17 cellular contexts compared by ENCODE assay signal in the genomic region with DNA sequence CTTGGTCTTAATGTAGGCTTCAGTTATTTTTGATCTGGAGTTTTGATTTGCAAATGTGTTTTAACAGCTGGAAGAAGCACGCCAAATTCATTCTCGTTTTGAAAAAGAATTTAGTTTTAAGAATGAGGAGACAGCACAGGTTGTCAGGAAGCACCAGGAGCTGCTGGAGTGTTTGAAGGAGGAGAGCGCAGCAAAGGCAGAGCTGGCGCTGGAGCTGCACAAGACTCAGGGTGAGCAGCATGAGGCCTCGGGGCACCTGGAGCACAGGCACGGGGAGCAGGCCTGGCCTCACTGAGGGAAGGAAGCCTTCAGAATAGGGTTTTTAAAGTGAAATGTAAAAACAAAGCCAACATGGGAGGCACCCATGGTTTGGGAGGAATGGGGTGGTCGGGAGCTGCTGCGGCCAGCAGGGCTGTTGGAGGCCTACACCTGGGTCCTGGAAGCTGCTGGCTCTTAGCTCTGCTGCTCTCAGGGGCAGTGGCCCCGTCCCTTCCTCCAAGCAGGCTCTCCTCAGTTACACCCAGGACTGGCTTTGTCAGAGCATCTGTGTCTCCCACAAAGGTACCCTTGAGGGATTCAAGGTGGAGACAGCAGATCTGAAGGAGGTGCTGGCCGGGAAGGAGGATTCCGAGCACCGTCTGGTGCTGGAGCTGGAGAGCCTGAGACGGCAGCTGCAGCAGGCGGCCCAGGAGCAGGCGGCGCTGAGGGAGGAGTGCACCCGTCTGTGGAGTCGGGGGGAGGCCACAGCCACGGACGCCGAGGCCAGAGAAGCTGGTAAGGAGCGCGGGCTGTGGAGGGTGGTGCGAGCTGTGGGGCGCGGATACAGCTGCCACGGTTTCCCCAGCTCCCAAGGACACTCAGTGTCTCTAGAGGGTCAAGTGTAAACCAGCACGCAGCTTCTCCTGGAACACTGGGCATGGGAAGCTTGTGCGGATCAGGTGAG.
DNase-seq lines count a peak whose midpoint lies in the region; ATAC-seq and TF ChIP-seq lines count a peak whose summit lies in the region.
"Had no signal": no experiment of that assay in that cellular context is flagged by ENCODE, and none has a peak within 500 bp of the region (broad histone marks: within the 10 kb centered on the region; RNA-seq: fewer than 3 reads in every experiment).

No MANE protein-coding gene starts in this region.

- H3K4me1 Mint-ChIP-seq in natural killer cell, result peaks cover 25% of the 10 kb centered on the region in 2 donors
- H3K4me1 Mint-ChIP-seq in natural killer cell treated with Interleukin-12 subunit alpha and Interleukin-12 subunit beta and Interleukin-15 and Interleukin-18, amount 100 ng/mL, for 72 hours (ENCODE audit: low read depth in 2 of 2), result peaks cover 0 to 17% of the 10 kb centered on the region in 2 donors
- no peaks in the 10 kb centered on the region for H3K4me1 Mint-ChIP-seq in endodermal cell
- H3K4me1 Mint-ChIP-seq in progenitor cell of endocrine pancreas (ENCODE audit: low read depth), result peaks cover 15% of the 10 kb centered on the region

- intact Hi-C loops in natural killer cell (cut with micrococcal nuclease), result no loop called here

- no peaks in the 10 kb centered on the region for H3K9me3 ChIP-seq in endodermal cell (ENCODE audit: control insufficient read depth, low read length)
- H3K9me3 ChIP-seq: A549; BLaER1 treated with 17β-estradiol and CSF1 and Interleukin-3, amounts not matched to agents 10 nM and 100 nM had no signal

- TF ChIP-seq CTCF in natural killer cell (IDR thresholded peaks at IDR 0.05) (no peak), endodermal cell (conservative IDR thresholded peaks at IDR 0.05) (no peak), progenitor cell of endocrine pancreas (IDR thresholded peaks at IDR 0.05; ENCODE audit: unreplicated experiment) (no peak)

- H3K27ac Mint-ChIP-seq in natural killer cell (peak overlapping the region; percentile 11 to 40), endodermal cell (peak overlapping the region; percentile 70), progenitor cell of endocrine pancreas (peak overlapping the region; percentile 86)
- H3K27ac Mint-ChIP-seq in natural killer cell treated with Interleukin-12 subunit alpha and Interleukin-12 subunit beta and Interleukin-15 and Interleukin-18, amount 100 ng/mL, for 72 hours, result peak overlapping the region in 1 of 2 donors; percentile 69

- H3K4me3 Mint-ChIP-seq in natural killer cell (no peak overlapping the region), endodermal cell (no peak overlapping the region), progenitor cell of endocrine pancreas (ENCODE audit: low read depth) (no peak overlapping the region)
- no peak overlapping the region for H3K4me3 Mint-ChIP-seq in natural killer cell treated with Interleukin-12 subunit alpha and Interleukin-12 subunit beta and Interleukin-15 and Interleukin-18, amount 100 ng/mL, for 72 hours

- no peak overlapping the region for H3K4me3 ChIP-seq in endodermal cell (ENCODE audit: low read length)
- H3K4me3 ChIP-seq: A549; BLaER1 treated with 17β-estradiol and CSF1 and Interleukin-3, amounts not matched to agents 10 nM and 100 nM; PC-9 had no signal

- H3K36me3 Mint-ChIP-seq in natural killer cell (no peaks in the 10 kb centered on the region), endodermal cell (ENCODE audit: low read depth) (peaks cover 46% of the 10 kb centered on the region), progenitor cell of endocrine pancreas (ENCODE audit: insufficient read depth) (peaks cover 14% of the 10 kb centered on the region)
- no peaks in the 10 kb centered on the region for H3K36me3 Mint-ChIP-seq in natural killer cell treated with Interleukin-12 subunit alpha and Interleukin-12 subunit beta and Interleukin-15 and Interleukin-18, amount 100 ng/mL, for 72 hours

- H3K4me1 ChIP-seq in endodermal cell (ENCODE audit: control insufficient read depth, insufficient read depth, low read length), result no peaks in the 10 kb centered on the region
- H3K4me1 ChIP-seq: A549 had no signal

- H3K9me3 Mint-ChIP-seq in natural killer cell (no peaks in the 10 kb centered on the region), endodermal cell (no peaks in the 10 kb centered on the region), progenitor cell of endocrine pancreas (ENCODE audit: low read depth) (no peaks in the 10 kb centered on the region)
- H3K9me3 Mint-ChIP-seq in natural killer cell treated with Interleukin-12 subunit alpha and Interleukin-12 subunit beta and Interleukin-15 and Interleukin-18, amount 100 ng/mL, for 72 hours, result no peaks in the 10 kb centered on the region

- H3K9ac ChIP-seq in endodermal cell (ENCODE audit: extremely low read depth, low read length, poor library complexity, severe bottlenecking), result no peak overlapping the region

- DNase-seq in natural killer cell (no peak), endodermal cell (no peak), progenitor cell of endocrine pancreas (ENCODE audit: low spot score, unreplicated experiment) (no peak), ecto neural progenitor cell (ENCODE audit: low spot score) (no peak)
- DNase-seq in natural killer cell treated with Interleukin-12 subunit alpha and Interleukin-12 subunit beta and Interleukin-15 and Interleukin-18, amount 100 ng/mL, for 72 hours (ENCODE audit: low spot score), result no peak
- DNase-seq: DMS79 treated with DMSO at 0.1 percent for 48 hours, GOT3, Kasumi-1, NCI-H1105, NCI-H1694, NCI-H510A treated with DMSO at 0.1 percent for 48 hours, NCI-H82, PC-9 had no signal

- 93 to 97% methylated on average over 19 to 29 of the region's 29 CpGs for WGBS in endodermal cell (ENCODE audit: insufficient coverage in 1 of 2, insufficient read length in 1 of 2), 2 experiments

- ATAC-seq in natural killer cell (no peak), SK-N-SH treated with all-trans-retinoic acid at 6 μM for 48 hours (no peak), GM18511 (IDR thresholded peaks at IDR 0.05; ENCODE audit: unreplicated experiment) (no peak)
- ATAC-seq in natural killer cell treated with Interleukin-12 subunit alpha and Interleukin-12 subunit beta and Interleukin-15 and Interleukin-18, amount 100 ng/mL, for 72 hours, result no peak
- ATAC-seq: A549 had no signal

- H3K27me3 ChIP-seq in endodermal cell (ENCODE audit: control insufficient read depth, insufficient read depth, low read length, poor library complexity, severe bottlenecking), result no peaks in the 10 kb centered on the region
- H3K27me3 ChIP-seq: BLaER1 treated with 17β-estradiol and CSF1 and Interleukin-3, amounts not matched to agents 10 nM and 100 nM had no signal

- H3K36me3 ChIP-seq in endodermal cell (ENCODE audit: control insufficient read depth, insufficient read depth, low read length), result peaks cover 29% of the 10 kb centered on the region

- H3K27ac ChIP-seq in endodermal cell (ENCODE audit: low read depth, low read length), result no peak overlapping the region
- H3K27ac ChIP-seq: A549; BLaER1 treated with 17β-estradiol and CSF1 and Interleukin-3, amounts not matched to agents 10 nM and 100 nM; PC-9 had no signal

- H3K27me3 Mint-ChIP-seq in natural killer cell (ENCODE audit: low read depth in 2 of 2) (no peaks in the 10 kb centered on the region), endodermal cell (ENCODE audit: insufficient read depth) (no peaks in the 10 kb centered on the region), progenitor cell of endocrine pancreas (no peaks in the 10 kb centered on the region)
- H3K27me3 Mint-ChIP-seq in natural killer cell treated with Interleukin-12 subunit alpha and Interleukin-12 subunit beta and Interleukin-15 and Interleukin-18, amount 100 ng/mL, for 72 hours, result no peaks in the 10 kb centered on the region

TF ChIP-seq in SK-N-SH treated with all-trans-retinoic acid at 6 μM for 48 hours, 23 proteins besides CTCF, POLR2A, EP300 and RAD21:
- TF ChIP-seq, protein P1, sequence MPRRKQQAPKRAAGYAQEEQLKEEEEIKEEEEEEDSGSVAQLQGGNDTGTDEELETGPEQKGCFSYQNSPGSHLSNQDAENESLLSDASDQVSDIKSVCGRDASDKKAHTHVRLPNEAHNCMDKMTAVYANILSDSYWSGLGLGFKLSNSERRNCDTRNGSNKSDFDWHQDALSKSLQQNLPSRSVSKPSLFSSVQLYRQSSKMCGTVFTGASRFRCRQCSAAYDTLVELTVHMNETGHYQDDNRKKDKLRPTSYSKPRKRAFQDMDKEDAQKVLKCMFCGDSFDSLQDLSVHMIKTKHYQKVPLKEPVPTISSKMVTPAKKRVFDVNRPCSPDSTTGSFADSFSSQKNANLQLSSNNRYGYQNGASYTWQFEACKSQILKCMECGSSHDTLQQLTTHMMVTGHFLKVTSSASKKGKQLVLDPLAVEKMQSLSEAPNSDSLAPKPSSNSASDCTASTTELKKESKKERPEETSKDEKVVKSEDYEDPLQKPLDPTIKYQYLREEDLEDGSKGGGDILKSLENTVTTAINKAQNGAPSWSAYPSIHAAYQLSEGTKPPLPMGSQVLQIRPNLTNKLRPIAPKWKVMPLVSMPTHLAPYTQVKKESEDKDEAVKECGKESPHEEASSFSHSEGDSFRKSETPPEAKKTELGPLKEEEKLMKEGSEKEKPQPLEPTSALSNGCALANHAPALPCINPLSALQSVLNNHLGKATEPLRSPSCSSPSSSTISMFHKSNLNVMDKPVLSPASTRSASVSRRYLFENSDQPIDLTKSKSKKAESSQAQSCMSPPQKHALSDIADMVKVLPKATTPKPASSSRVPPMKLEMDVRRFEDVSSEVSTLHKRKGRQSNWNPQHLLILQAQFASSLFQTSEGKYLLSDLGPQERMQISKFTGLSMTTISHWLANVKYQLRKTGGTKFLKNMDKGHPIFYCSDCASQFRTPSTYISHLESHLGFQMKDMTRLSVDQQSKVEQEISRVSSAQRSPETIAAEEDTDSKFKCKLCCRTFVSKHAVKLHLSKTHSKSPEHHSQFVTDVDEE (CRISPR knock-in tag; IDR thresholded peaks at IDR 0.05), result no peak
- no peak for TF ChIP-seq ARNTL (CRISPR knock-in tag; IDR thresholded peaks at IDR 0.05; ENCODE audit: borderline replicate concordance, low read depth)
- TF ChIP-seq ZFP3 (CRISPR knock-in tag; IDR thresholded peaks at IDR 0.05), result no peak
- TF ChIP-seq ZNF565 (CRISPR knock-in tag; conservative IDR thresholded peaks at IDR 0.05; ENCODE audit: low read depth), result no peak
